In the genomic region with DNA sequence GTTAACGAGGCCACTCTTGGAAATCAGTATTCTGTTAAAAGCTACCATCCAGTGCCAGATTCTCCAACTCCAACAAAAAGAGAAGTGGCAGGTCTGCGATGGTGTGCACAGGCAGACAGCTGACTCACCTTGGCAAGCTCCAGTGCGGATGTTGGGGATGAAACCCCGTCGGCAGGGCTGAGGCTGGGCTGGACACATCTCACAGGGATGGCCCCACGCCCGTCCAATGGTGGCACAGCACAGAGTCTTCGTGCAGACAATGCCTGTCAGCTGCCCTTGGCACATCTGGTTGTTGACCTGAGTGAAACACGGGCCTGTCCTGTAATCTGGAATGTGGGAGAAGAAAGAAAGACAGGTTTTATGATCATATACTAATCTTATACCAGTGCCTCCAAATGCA, we compare ENCODE assay signal across 14 cellular contexts.
"Had no signal": no experiment of that assay in that cellular context is flagged by ENCODE, and none has a peak within 500 bp of the region (broad histone marks: within the 10 kb centered on the region; RNA-seq: fewer than 3 reads in every experiment).

No MANE protein-coding gene starts in this region.

- ATAC-seq: psoas muscle; right lobe of liver; stimulated activated naive CD8-positive, alpha-beta T cell treated with anti-CD3 and anti-CD28 coated beads, Interleukin-15, amount 100 ng/mL, for 72 hours; upper lobe of right lung had no signal

- H3K4me1 ChIP-seq: psoas muscle, right lobe of liver, testis, upper lobe of right lung had no signal

- H3K36me3 ChIP-seq: brain microvascular endothelial cell, right lobe of liver, upper lobe of right lung had no signal

- DNase-seq: activated CD4-positive, alpha-beta T cell treated with anti-CD3 and anti-CD28 coated beads, Interleukin-2, amount 10 ng/mL, durations not matched to agents 7 days and 5 days; activated CD4-positive, CD25-positive, alpha-beta regulatory T cell; activated CD8-positive, alpha-beta memory T cell treated with anti-CD3 and anti-CD28 coated beads, Interleukin-2, amount 50 U/mL, for 48 hours; activated naive CD8-positive, alpha-beta T cell treated with anti-CD3 and anti-CD28 coated beads for 36 hours; brain microvascular endothelial cell; dorsolateral prefrontal cortex; erythroblast; stimulated activated naive CD8-positive, alpha-beta T cell treated with anti-CD3 and anti-CD28 coated beads, Interleukin-15, amount 100 ng/mL, for 72 hours; T-helper 2 cell; testis; upper lobe of right lung had no signal

- H3K27me3 ChIP-seq: brain microvascular endothelial cell, right lobe of liver, testis, upper lobe of right lung had no signal

- H3K4me3 ChIP-seq: dorsolateral prefrontal cortex, lung, psoas muscle, right lobe of liver, testis, upper lobe of right lung had no signal

- H3K27ac ChIP-seq: brain microvascular endothelial cell, dorsolateral prefrontal cortex, psoas muscle, right lobe of liver, testis, upper lobe of right lung had no signal

- H3K9me3 ChIP-seq: psoas muscle, testis, upper lobe of right lung had no signal
